ENCODE assay signal across 2 cellular contexts in the genomic region with DNA sequence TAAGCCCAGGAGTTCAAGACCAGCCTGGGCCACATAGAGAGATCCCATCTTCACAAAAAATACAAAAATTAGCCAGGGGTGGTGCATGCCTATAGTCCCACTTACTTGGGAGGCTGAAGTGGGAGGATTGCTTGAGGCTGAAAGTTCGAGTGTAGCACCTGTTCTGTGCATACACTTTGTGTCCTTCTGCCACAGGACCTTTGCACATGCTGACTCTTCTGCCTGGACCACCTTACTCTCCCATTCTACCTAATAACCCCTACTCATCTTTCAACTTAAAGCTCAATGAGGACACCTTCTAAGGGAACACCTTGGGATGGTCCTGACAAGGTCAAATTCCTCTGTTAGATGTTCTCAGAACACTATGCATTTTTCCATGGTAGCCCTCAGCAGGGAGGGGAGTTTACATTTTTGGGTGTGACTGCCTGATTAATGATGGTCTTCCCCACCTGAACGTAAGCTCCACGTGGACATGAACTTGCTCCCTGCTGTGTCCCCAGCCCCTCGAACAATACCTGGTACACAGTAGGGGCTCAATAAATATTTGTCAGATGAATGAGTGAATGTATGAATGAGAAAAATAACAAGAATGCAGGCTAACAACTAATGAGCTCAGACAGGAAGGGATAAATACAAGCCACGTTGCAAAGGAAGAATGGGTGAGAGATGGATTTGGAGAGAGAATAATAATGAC.
TF ChIP-seq lines count a peak whose summit lies in the region.

No MANE protein-coding gene starts in this region.

TF ChIP-seq in HEK293, 187 proteins besides CTCF, POLR2A, EP300 and RAD21 (continued from another document):
- TF ChIP-seq, protein P1, sequence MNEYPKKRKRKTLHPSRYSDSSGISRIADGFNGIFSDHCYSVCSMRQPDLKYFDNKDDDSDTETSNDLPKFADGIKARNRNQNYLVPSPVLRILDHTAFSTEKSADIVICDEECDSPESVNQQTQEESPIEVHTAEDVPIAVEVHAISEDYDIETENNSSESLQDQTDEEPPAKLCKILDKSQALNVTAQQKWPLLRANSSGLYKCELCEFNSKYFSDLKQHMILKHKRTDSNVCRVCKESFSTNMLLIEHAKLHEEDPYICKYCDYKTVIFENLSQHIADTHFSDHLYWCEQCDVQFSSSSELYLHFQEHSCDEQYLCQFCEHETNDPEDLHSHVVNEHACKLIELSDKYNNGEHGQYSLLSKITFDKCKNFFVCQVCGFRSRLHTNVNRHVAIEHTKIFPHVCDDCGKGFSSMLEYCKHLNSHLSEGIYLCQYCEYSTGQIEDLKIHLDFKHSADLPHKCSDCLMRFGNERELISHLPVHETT (tag by site-specific recombination; IDR thresholded peaks at IDR 0.05): no peak
- TF ChIP-seq ZNF501 (tag by site-specific recombination; IDR thresholded peaks at IDR 0.05): no peak

TF ChIP-seq in WTC11, 78 proteins besides CTCF, POLR2A, EP300 and RAD21 (continued from another document):
- TF ChIP-seq, protein P2, sequence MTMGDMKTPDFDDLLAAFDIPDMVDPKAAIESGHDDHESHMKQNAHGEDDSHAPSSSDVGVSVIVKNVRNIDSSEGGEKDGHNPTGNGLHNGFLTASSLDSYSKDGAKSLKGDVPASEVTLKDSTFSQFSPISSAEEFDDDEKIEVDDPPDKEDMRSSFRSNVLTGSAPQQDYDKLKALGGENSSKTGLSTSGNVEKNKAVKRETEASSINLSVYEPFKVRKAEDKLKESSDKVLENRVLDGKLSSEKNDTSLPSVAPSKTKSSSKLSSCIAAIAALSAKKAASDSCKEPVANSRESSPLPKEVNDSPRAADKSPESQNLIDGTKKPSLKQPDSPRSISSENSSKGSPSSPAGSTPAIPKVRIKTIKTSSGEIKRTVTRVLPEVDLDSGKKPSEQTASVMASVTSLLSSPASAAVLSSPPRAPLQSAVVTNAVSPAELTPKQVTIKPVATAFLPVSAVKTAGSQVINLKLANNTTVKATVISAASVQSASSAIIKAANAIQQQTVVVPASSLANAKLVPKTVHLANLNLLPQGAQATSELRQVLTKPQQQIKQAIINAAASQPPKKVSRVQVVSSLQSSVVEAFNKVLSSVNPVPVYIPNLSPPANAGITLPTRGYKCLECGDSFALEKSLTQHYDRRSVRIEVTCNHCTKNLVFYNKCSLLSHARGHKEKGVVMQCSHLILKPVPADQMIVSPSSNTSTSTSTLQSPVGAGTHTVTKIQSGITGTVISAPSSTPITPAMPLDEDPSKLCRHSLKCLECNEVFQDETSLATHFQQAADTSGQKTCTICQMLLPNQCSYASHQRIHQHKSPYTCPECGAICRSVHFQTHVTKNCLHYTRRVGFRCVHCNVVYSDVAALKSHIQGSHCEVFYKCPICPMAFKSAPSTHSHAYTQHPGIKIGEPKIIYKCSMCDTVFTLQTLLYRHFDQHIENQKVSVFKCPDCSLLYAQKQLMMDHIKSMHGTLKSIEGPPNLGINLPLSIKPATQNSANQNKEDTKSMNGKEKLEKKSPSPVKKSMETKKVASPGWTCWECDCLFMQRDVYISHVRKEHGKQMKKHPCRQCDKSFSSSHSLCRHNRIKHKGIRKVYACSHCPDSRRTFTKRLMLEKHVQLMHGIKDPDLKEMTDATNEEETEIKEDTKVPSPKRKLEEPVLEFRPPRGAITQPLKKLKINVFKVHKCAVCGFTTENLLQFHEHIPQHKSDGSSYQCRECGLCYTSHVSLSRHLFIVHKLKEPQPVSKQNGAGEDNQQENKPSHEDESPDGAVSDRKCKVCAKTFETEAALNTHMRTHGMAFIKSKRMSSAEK (CRISPR knock-in tag; IDR thresholded peaks at IDR 0.05; ENCODE audit: borderline replicate concordance): no peak
- TF ChIP-seq, protein P3, sequence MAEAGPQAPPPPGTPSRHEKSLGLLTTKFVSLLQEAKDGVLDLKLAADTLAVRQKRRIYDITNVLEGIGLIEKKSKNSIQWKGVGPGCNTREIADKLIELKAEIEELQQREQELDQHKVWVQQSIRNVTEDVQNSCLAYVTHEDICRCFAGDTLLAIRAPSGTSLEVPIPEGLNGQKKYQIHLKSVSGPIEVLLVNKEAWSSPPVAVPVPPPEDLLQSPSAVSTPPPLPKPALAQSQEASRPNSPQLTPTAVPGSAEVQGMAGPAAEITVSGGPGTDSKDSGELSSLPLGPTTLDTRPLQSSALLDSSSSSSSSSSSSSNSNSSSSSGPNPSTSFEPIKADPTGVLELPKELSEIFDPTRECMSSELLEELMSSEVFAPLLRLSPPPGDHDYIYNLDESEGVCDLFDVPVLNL (CRISPR knock-in tag; IDR thresholded peaks at IDR 0.05; ENCODE audit: borderline replicate concordance, low read depth): no peak
- TF ChIP-seq, protein P4, sequence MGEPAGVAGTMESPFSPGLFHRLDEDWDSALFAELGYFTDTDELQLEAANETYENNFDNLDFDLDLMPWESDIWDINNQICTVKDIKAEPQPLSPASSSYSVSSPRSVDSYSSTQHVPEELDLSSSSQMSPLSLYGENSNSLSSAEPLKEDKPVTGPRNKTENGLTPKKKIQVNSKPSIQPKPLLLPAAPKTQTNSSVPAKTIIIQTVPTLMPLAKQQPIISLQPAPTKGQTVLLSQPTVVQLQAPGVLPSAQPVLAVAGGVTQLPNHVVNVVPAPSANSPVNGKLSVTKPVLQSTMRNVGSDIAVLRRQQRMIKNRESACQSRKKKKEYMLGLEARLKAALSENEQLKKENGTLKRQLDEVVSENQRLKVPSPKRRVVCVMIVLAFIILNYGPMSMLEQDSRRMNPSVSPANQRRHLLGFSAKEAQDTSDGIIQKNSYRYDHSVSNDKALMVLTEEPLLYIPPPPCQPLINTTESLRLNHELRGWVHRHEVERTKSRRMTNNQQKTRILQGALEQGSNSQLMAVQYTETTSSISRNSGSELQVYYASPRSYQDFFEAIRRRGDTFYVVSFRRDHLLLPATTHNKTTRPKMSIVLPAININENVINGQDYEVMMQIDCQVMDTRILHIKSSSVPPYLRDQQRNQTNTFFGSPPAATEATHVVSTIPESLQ (CRISPR knock-in tag; IDR thresholded peaks at IDR 0.05): no peak
- no peak for TF ChIP-seq CREM (CRISPR knock-in tag; IDR thresholded peaks at IDR 0.05)
- TF ChIP-seq, protein P5, sequence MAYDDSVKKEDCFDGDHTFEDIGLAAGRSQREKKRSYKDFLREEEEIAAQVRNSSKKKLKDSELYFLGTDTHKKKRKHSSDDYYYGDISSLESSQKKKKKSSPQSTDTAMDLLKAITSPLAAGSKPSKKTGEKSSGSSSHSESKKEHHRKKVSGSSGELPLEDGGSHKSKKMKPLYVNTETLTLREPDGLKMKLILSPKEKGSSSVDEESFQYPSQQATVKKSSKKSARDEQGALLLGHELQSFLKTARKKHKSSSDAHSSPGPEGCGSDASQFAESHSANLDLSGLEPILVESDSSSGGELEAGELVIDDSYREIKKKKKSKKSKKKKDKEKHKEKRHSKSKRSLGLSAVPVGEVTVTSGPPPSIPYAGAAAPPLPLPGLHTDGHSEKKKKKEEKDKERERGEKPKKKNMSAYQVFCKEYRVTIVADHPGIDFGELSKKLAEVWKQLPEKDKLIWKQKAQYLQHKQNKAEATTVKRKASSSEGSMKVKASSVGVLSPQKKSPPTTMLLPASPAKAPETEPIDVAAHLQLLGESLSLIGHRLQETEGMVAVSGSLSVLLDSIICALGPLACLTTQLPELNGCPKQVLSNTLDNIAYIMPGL (CRISPR knock-in tag; IDR thresholded peaks at IDR 0.05): no peak
- no peak for TF ChIP-seq MYBL2 (CRISPR knock-in tag; IDR thresholded peaks at IDR 0.05)
TF ChIP-seq in WTC11: peak in this region for 0.
